In the genomic region with DNA sequence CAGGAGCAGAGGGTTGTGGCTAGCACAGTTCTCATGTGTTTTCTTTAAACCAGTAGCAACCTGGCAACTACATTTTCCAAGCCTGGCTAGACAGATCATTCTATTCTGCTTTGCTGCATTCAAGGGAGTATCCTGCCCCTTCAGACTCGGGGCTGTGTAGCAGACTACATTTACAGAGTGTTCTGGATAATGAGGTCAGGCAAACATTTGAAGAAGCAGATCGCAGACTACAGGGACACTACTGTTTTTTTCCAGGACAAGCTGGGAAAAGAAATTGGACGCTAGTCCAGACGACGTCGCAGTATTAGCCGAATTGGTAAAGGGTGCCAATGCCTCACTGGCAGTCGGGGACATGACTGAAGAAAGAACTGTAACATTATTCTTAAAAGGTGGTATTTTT, we compare ENCODE assay signal across 20 cellular contexts.
DNase-seq lines count a peak whose midpoint lies in the region; ATAC-seq and TF ChIP-seq lines count a peak whose summit lies in the region.
"Had no signal": no experiment of that assay in that cellular context is flagged by ENCODE, and none has a peak within 500 bp of the region (broad histone marks: within the 10 kb centered on the region; RNA-seq: fewer than 3 reads in every experiment).

No MANE protein-coding gene starts in this region.

- H3K9me3 ChIP-seq in mammary epithelial cell (replicated peaks; ENCODE audit: insufficient read depth, low read length) (no peaks in the 10 kb centered on the region), osteoblast (ENCODE audit: low read depth, low read length) (no peaks in the 10 kb centered on the region), aorta (ENCODE audit: control insufficient read depth, low read length) (no peaks in the 10 kb centered on the region)
- H3K9me3 ChIP-seq: BE2C had no signal

- H4K20me1 ChIP-seq in mammary epithelial cell (ENCODE audit: insufficient read depth, low read length) (no peaks in the 10 kb centered on the region), osteoblast (ENCODE audit: insufficient read depth, low read length) (no peaks in the 10 kb centered on the region)

- H3K4me1 ChIP-seq in mammary epithelial cell (ENCODE audit: insufficient read depth, low read length) (no peaks in the 10 kb centered on the region), osteoblast (ENCODE audit: insufficient read depth, low read length) (no peaks in the 10 kb centered on the region), aorta (ENCODE audit: control insufficient read depth in 1 of 2, insufficient read depth in 2 of 2, low read length in 2 of 2) (no peaks in the 10 kb centered on the region)
- H3K4me1 ChIP-seq: BE2C had no signal

- no peaks in the 10 kb centered on the region for H3K36me3 Mint-ChIP-seq in MCF 10A (ENCODE audit: insufficient read depth, unreplicated experiment)

- BruUV-seq in mammary epithelial cell (replicated peaks; lab: Mats Ljungman, UMichigan) = no TSS peak
- BruUV-seq in MCF 10A (replicated peaks; lab: Mats Ljungman, UMichigan) = no TSS peak

- no peaks in the 10 kb centered on the region for H3K27me3 Mint-ChIP-seq in MCF 10A (ENCODE audit: insufficient read depth, unreplicated experiment)
- H3K27me3 Mint-ChIP-seq: CD4-positive, alpha-beta T cell had no signal

- DNase-seq in mammary epithelial cell = no peak
- DNase-seq in MCF 10A (ENCODE audit: unreplicated experiment) = no peak
- DNase-seq in globus pallidus (ENCODE audit: low spot score) = peak; percentile 30
- no peak for DNase-seq in osteoblast (ENCODE audit: insufficient read length, low spot score, missing footprints)
- DNase-seq in aorta = no peak
- no peak for DNase-seq in NCI-H1092 (lab: John Stamatoyannopoulos, UW)
- no peak for DNase-seq in GM13977 (ENCODE audit: low spot score)
- DNase-seq in NCI-H1436 (lab: John Stamatoyannopoulos, UW) = no peak
- DNase-seq: BE2C; CD4-positive, alpha-beta T cell; EL; GM23248; KBM-7; NCI-H1092 treated with DMSO at 0.1 percent for 48 hours; NCI-H1694 treated with DMSO at 0.1 percent for 48 hours; NCI-H2107; NCI-H2227 treated with DMSO at 0.1 percent for 48 hours; NCI-H524 had no signal

- POLR2A ChIA-PET in MCF 10A (lab: Yijun Ruan, JAX) = interaction anchor here (1.3 to 1.5 kb wide), 2 partner anchors 11 to 13 kb away, joined by 4 to 5 read pairs; no protein-coding TSS in a partner anchor

- H3K4me1 Mint-ChIP-seq in MCF 10A (ENCODE audit: insufficient read depth, unreplicated experiment) = peaks cover 5% of the 10 kb centered on the region

- H3K79me2 ChIP-seq in mammary epithelial cell (ENCODE audit: insufficient read depth, low read length) = no peaks in the 10 kb centered on the region
- H3K79me2 ChIP-seq in osteoblast (ENCODE audit: insufficient read depth, low read length) = no peaks in the 10 kb centered on the region

- no peak overlapping the region for H3K9ac ChIP-seq in mammary epithelial cell (ENCODE audit: insufficient read depth, low read length)
- H3K9ac ChIP-seq: GM23248 had no signal

- ATAC-seq in aorta (ENCODE audit: low FRiP score) = peak; percentile 67
- ATAC-seq: HCT116 had no signal

- no peak overlapping the region for H3K4me3 Mint-ChIP-seq in MCF 10A (ENCODE audit: unreplicated experiment)
- H3K4me3 Mint-ChIP-seq: CD4-positive, alpha-beta T cell had no signal

- H3K36me3 ChIP-seq in mammary epithelial cell (ENCODE audit: insufficient read depth, low read length) (no peaks in the 10 kb centered on the region), osteoblast (ENCODE audit: insufficient read depth, low read length) (no peaks in the 10 kb centered on the region), aorta (ENCODE audit: control insufficient read depth in 1 of 2, insufficient read depth in 2 of 2, low read length in 1 of 2) (no peaks in the 10 kb centered on the region)
- H3K36me3 ChIP-seq: BE2C had no signal

- no peak overlapping the region for H3K27ac Mint-ChIP-seq in MCF 10A (ENCODE audit: low read depth, unreplicated experiment)
- H3K27ac Mint-ChIP-seq: CD4-positive, alpha-beta T cell had no signal

- in situ Hi-C loops in mammary epithelial cell (cut with MboI; ENCODE audit: low sequenced_read_pairs in 2 of 2) = no loop called here
- in situ Hi-C loops in GM13977 (cut with MboI; ENCODE audit: low pct_unique_long_range_greater_than_20kb, low sequenced_read_pairs, unreplicated experiment) = no loop called here

- H3K4me3 ChIP-seq in mammary epithelial cell (replicated peaks in 1 of 3; ENCODE audit: insufficient read depth in 1 of 3, low read depth in 2 of 3, low read length in 3 of 3) (no peak overlapping the region), osteoblast (ENCODE audit: insufficient read depth, low read length) (no peak overlapping the region), aorta (ENCODE audit: low read length in 2 of 2) (no peak overlapping the region)
- H3K4me3 ChIP-seq: GM23248 had no signal

- dilution Hi-C loops in mammary epithelial cell (cut with HindIII; ENCODE audit: low sequenced_read_pairs) = no loop called here

- peak overlapping the region; percentile 12 for H2AFZ ChIP-seq in mammary epithelial cell (ENCODE audit: low read depth, low read length)
- peak overlapping the region; percentile 88 for H2AFZ ChIP-seq in osteoblast (ENCODE audit: low read length)
- H2AFZ ChIP-seq: GM23248 had no signal

- 33% methylated on average over 8 of the region's 8 CpGs for WGBS in mammary epithelial cell (ENCODE audit: low coverage, missing lambda C conversion rate)
- 4 to 12% methylated on average over 8 of the region's 8 CpGs for WGBS in aorta, 2 donors

- H3K27ac ChIP-seq in mammary epithelial cell (ENCODE audit: insufficient read depth, low read depth, low read length) (no peak overlapping the region), osteoblast (ENCODE audit: low read depth, low read length) (no peak overlapping the region), aorta (ENCODE audit: low read depth in 1 of 2, low read length in 2 of 2) (peak overlapping the region; percentile 34 to 61)
- H3K27ac ChIP-seq: 22Rv1, GM23248 had no signal

- no peaks in the 10 kb centered on the region for H3K27me3 ChIP-seq in mammary epithelial cell (ENCODE audit: insufficient read depth, low read length)
- H3K27me3 ChIP-seq in osteoblast (ENCODE audit: insufficient read depth, low read length) = no peaks in the 10 kb centered on the region
- no peaks in the 10 kb centered on the region for H3K27me3 ChIP-seq in aorta (ENCODE audit: control insufficient read depth in 1 of 2, insufficient read depth in 2 of 2, low read length in 1 of 2)
- H3K27me3 ChIP-seq: BE2C had no signal

- TF ChIP-seq CTCF in mammary epithelial cell (conservative IDR thresholded peaks at IDR 0.05 in 1 of 2, IDR thresholded peaks at IDR 0.05 in 1 of 2; ENCODE audit: extremely low read depth in 1 of 2, insufficient read depth in 1 of 2, low read depth in 1 of 2, low read length in 2 of 2) (no peak), MCF 10A (IDR thresholded peaks at IDR 0.05; ENCODE audit: unreplicated experiment) (no peak), osteoblast (IDR thresholded peaks at IDR 0.05; ENCODE audit: extremely low read depth, low read depth, low read length) (no peak), GM13977 (IDR thresholded peaks at IDR 0.05; ENCODE audit: extremely low read depth, insufficient read depth, missing control alignments) (no peak)

- no peaks in the 10 kb centered on the region for H3K9me3 Mint-ChIP-seq in MCF 10A (ENCODE audit: unreplicated experiment)
- H3K9me3 Mint-ChIP-seq: CD4-positive, alpha-beta T cell had no signal

- CTCF ChIA-PET in mammary epithelial cell (lab: Charles Lee; ENCODE audit: low non-redundant PET) = no interaction called here
- CTCF ChIA-PET in MCF 10A (lab: Yijun Ruan, JAX) = interaction anchor here (0.9 kb wide), 1 partner anchor 136 kb away, joined by 3 read pairs; no protein-coding TSS in a partner anchor

- H3K4me2 ChIP-seq in mammary epithelial cell (ENCODE audit: insufficient read depth, low read depth, low read length) = no peak overlapping the region
- peak overlapping the region; percentile 60 for H3K4me2 ChIP-seq in osteoblast (ENCODE audit: insufficient read depth, low read length)

- intact Hi-C loops in mammary epithelial cell (cut with micrococcal nuclease) (no loop called here), MCF 10A (cut with micrococcal nuclease) (no loop called here), aorta (cut with DNase I) (loop anchor here in 1 of 2 donors (5.0 kb wide), 1 partner anchor 51 kb away; no protein-coding TSS in a partner anchor)

Comparison
In these comparisons a context has a peak if more than half of its experiments do, and no peak if none do; other contexts are left out.
1. H3K27ac ChIP-seq: peak in aorta (2 of 2); none in mammary epithelial cell (single experiment) and osteoblast (single experiment).